8 cellular contexts compared by ENCODE assay signal in the genomic region with DNA sequence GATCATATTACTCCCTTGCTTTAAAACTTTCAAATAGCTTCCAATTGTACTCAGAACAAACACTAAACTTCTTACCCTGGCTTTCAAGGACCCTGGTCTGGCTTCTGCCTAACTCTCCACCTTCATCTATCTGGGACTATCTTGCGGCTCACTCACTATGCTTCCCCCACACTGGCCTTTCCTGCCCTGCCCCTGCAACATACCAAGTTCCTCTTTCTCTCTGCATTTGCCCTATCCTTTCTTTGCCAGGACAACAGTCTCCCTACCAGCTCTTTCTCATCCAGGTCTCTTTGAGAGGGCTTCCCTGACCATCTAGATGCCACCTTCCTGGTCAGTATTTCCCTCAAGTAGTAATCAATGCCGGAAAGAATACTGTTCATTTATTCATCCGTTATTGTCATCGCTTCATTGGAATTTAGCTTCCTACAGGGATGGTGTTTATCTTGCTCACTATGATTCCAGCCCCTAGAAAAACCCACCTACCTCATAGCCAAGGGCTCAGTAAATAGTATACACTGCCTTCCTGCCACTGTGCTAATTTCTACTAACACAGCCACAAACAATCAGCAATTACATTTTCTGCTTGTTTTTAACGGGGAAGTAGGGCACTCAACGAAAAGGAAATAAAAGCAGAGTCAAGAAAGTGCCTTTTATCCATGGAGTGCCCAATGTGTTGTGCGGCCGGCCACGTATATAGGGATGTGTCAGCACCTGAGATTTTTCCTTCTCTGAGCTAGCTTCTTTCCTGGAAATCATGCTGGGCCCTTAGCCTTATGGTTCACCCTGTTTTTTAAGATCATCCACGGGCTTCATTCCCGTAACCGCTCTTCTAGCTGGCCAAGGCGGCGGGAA. TPM values are rescaled to one million over a fixed set of nuclear protein-coding genes. Genes with fewer than 3 reads are reported as not detected.
DNase-seq lines count a peak whose midpoint lies in the region; ATAC-seq and TF ChIP-seq lines count a peak whose summit lies in the region.

No MANE protein-coding gene starts in this region.

- H3K27me3 ChIP-seq in esophagus squamous epithelium (no peaks in the 10 kb centered on the region), skeletal muscle tissue (ENCODE audit: control insufficient read depth in 3 of 3, insufficient read depth in 3 of 3, low read length in 3 of 3) (no peaks in the 10 kb centered on the region)

- no peaks in the 10 kb centered on the region for H3K9me3 ChIP-seq in esophagus squamous epithelium
- no peaks in the 10 kb centered on the region for H3K9me3 ChIP-seq in skeletal muscle tissue (ENCODE audit: control insufficient read depth in 3 of 3, low read length in 3 of 3)

- peaks cover 4 to 22% (median 15%) of the 10 kb centered on the region in 3 donors for H3K4me1 ChIP-seq in esophagus squamous epithelium
- H3K4me1 ChIP-seq in skeletal muscle tissue (ENCODE audit: control insufficient read depth in 3 of 3, insufficient read depth in 3 of 3, low read length in 3 of 3) = peaks cover 11 to 22% (median 13%) of the 10 kb centered on the region in 3 donors

- peak in 1 of 4 donors; percentile 3 for TF ChIP-seq POLR2A in esophagus squamous epithelium (IDR thresholded peaks at IDR 0.05)

- intact Hi-C loops in esophagus squamous epithelium (cut with DNase I) = no loop called here

- H3K4me3 ChIP-seq in esophagus squamous epithelium = peak overlapping the region; percentile 70 to 82 (median 78)
- peak overlapping the region; percentile 91 to 94 (median 93) for H3K4me3 ChIP-seq in skeletal muscle tissue (ENCODE audit: low read length in 3 of 3)

- H3K9ac ChIP-seq in skeletal muscle tissue (ENCODE audit: low read depth in 1 of 3, low read length in 3 of 3) = peak overlapping the region in 2 of 3 donors; percentile 69 to 76

- peak overlapping the region; percentile 85 to 90 (median 88) for H3K27ac ChIP-seq in esophagus squamous epithelium
- H3K27ac ChIP-seq in skeletal muscle tissue (ENCODE audit: low read depth, low read length) = peak overlapping the region; percentile 67

- DNase-seq in NCI-H146 (lab: John Stamatoyannopoulos, UW) (peak; percentile 36), NCI-H146 treated with DMSO at 0.1 percent for 48 hours (lab: John Stamatoyannopoulos, UW; ENCODE audit: unreplicated experiment) (no peak), OCI-M1 (lab: John Stamatoyannopoulos, UW) (peak; percentile 85), esophagus squamous epithelium (lab: John Stamatoyannopoulos, UW) (no peak), NCI-H69 (lab: John Stamatoyannopoulos, UW) (no peak), 8988T (no peak)

- TF ChIP-seq CTCF in esophagus squamous epithelium (IDR thresholded peaks at IDR 0.05) = no peak

- peak; percentile 15 for ATAC-seq in HG02763 (IDR thresholded peaks at IDR 0.05; ENCODE audit: unreplicated experiment)

- no peaks in the 10 kb centered on the region for H3K36me3 ChIP-seq in esophagus squamous epithelium
- no peaks in the 10 kb centered on the region for H3K36me3 ChIP-seq in skeletal muscle tissue (ENCODE audit: control insufficient read depth in 3 of 3, insufficient read depth in 3 of 3, low read length in 3 of 3)

- 19 to 36% methylated on average over 8 to 13 of the region's 14 CpGs for WGBS in esophagus squamous epithelium, 2 donors

RNA-seq across cellular contexts. Expression of gene CDC7, which starts 0.5 kb away (rescaled TPM):
- total RNA-seq in esophagus squamous epithelium = 1 to 10 TPM; 2.0 to 6.8 (median 4.1) TPM
- total RNA-seq in skeletal muscle tissue = 9.4 TPM

Comparison
In these comparisons a context has a peak if more than half of its experiments do, and no peak if none do; other contexts are left out.
1. DNase-seq: peak in NCI-H146 (single experiment) and OCI-M1 (single experiment); none in NCI-H146 treated with DMSO at 0.1 percent for 48 hours (single experiment), esophagus squamous epithelium (single experiment), NCI-H69 (single experiment) and 8988T (single experiment).